Comparison of ENCODE assay signal across 8 cellular contexts in genomic region chr19:27794444-27795042, GRCh38.
DNase-seq lines count a peak whose midpoint lies in the region; ATAC-seq and TF ChIP-seq lines count a peak whose summit lies in the region.

No MANE protein-coding gene starts in this region.

- no peak overlapping the region for H3K14ac ChIP-seq in H9 (ENCODE audit: insufficient read depth, low read length)

- no peak overlapping the region for H4K91ac ChIP-seq in H9 (ENCODE audit: insufficient read length, low read depth, low read length)

- peak overlapping the region in 2 of 3 experiments; percentile 98; a peak in 5 of 7 replicates for H3K27ac Mint-ChIP-seq in H9

- peaks cover 3 to 8% of the 10 kb centered on the region in 2 experiments for H3K4me1 Mint-ChIP-seq in H9

- no peak overlapping the region for H2AFZ ChIP-seq in H9 (ENCODE audit: low read length)

- no peaks in the 10 kb centered on the region for H3K36me3 ChIP-seq in colonic mucosa
- no peaks in the 10 kb centered on the region for H3K36me3 ChIP-seq in right lobe of liver
- peaks cover 0 to 15% (median 0%) of the 10 kb centered on the region in 3 donors for H3K36me3 ChIP-seq in tibial artery

- peak overlapping the region; percentile 94 to 97 for H3K4me3 Mint-ChIP-seq in H9

- WGBS in H9 (ENCODE audit: extremely low coverage, insufficient read length, low lambda C conversion rate), result no CpG with 5 or more reads among the region's 18 CpGs
- WGBS in right lobe of liver (ENCODE audit: insufficient coverage, low coverage, low lambda C conversion rate, missing lambda C conversion rate), result 7% methylated on average over 10 of the region's 18 CpGs

- no peak overlapping the region for H3K23ac ChIP-seq in H9 (ENCODE audit: insufficient read length, low read depth, low read length)

- no peak overlapping the region for H2BK12ac ChIP-seq in H9 (ENCODE audit: insufficient read length, low read depth, low read length)

- peak in 1 of 4 donors; percentile 1 for ATAC-seq in right lobe of liver
- no peak for ATAC-seq in HG03571 (IDR thresholded peaks at IDR 0.05; ENCODE audit: unreplicated experiment)

- no peak overlapping the region for H2BK20ac ChIP-seq in H9 (ENCODE audit: low read depth, low read length, poor library complexity, severe bottlenecking)

- H3K9ac ChIP-seq in H9 (ENCODE audit: extremely low read depth, insufficient read length, low read length) (peak overlapping the region; percentile 3), colonic mucosa (ENCODE audit: low read depth in 2 of 2, low read length in 2 of 2) (peak overlapping the region; percentile 79 to 91)

- TF ChIP-seq CTCF in H9 (conservative IDR thresholded peaks at IDR 0.05) (no peak), colonic mucosa (IDR thresholded peaks at IDR 0.05) (no peak), right lobe of liver (IDR thresholded peaks at IDR 0.05) (no peak), tibial artery (IDR thresholded peaks at IDR 0.05) (no peak)

- no peak overlapping the region for H4K5ac ChIP-seq in H9 (ENCODE audit: insufficient read length, low read depth, low read length)

- H3K18ac ChIP-seq in H9 (ENCODE audit: insufficient read length, low read depth, low read length), result no peak overlapping the region

- peaks cover 2 to 17% of the 10 kb centered on the region in 2 experiments; a peak in 4 of 5 replicates for H3K9me3 Mint-ChIP-seq in H9

- H3T11ph ChIP-seq in H9 (ENCODE audit: low read length), result no peak overlapping the region

- H3K4me3 ChIP-seq in colonic mucosa (peak overlapping the region; percentile 58), right lobe of liver (peak overlapping the region; percentile 91 to 93 (median 91)), tibial artery (peak overlapping the region; percentile 64 to 88)

- no peak overlapping the region for H3K4ac ChIP-seq in H9 (ENCODE audit: low read depth, low read length)

- H4K8ac ChIP-seq in H9 (replicated peaks; ENCODE audit: insufficient read length, low read depth, low read length), result no peak overlapping the region

- H3K4me1 ChIP-seq in H9 (ENCODE audit: insufficient read depth, low read length) (no peaks in the 10 kb centered on the region), colonic mucosa (peaks cover 4% of the 10 kb centered on the region), right lobe of liver (peaks cover 0 to 11% (median 3%) of the 10 kb centered on the region in 4 donors), tibial artery (peaks cover 0 to 29% (median 20%) of the 10 kb centered on the region in 4 donors)

- no peak overlapping the region for H2AK5ac ChIP-seq in H9 (ENCODE audit: insufficient read length, low read length)

- no peak overlapping the region for H2BK5ac ChIP-seq in H9 (ENCODE audit: insufficient read length, low read length)

- no peaks in the 10 kb centered on the region for H4K20me1 ChIP-seq in H9 (ENCODE audit: control insufficient read depth, insufficient read depth, insufficient read length)

- H3K4me2 ChIP-seq in H9 (ENCODE audit: insufficient read depth, insufficient read length, low read length), result peak overlapping the region; percentile 54

- no peak for TF ChIP-seq POLR2A in right lobe of liver (IDR thresholded peaks at IDR 0.05)

- H3K23me2 ChIP-seq in H9 (ENCODE audit: insufficient read length, low read depth, low read length, poor library complexity, severe bottlenecking), result no peaks in the 10 kb centered on the region

- H2BK120ac ChIP-seq in H9 (ENCODE audit: low read depth, low read length, poor library complexity, severe bottlenecking), result no peak overlapping the region

- peaks cover 8% of the 10 kb centered on the region; the same call in 1 of the 2 replicates for H3K79me2 ChIP-seq in H9 (ENCODE audit: insufficient read depth, low read length)

- no peaks in the 10 kb centered on the region for H3K27me3 Mint-ChIP-seq in H9 (ENCODE audit: low read depth)

- no peak overlapping the region for H2BK15ac ChIP-seq in H9 (ENCODE audit: low read depth, low read length)

- H3K9me3 ChIP-seq in H9 (ENCODE audit: control insufficient read depth, low read depth, low read length) (no peaks in the 10 kb centered on the region), colonic mucosa (no peaks in the 10 kb centered on the region), right lobe of liver (no peaks in the 10 kb centered on the region), tibial artery (no peaks in the 10 kb centered on the region)

- DNase-seq in Daoy (ENCODE audit: low read depth) (peak; percentile 26), H9 (peak; percentile 59), OCI-M1 (lab: John Stamatoyannopoulos, UW) (peak; percentile 38), colonic mucosa (no peak), right lobe of liver (peak in 2 of 3 donors; percentile 34 to 60), tibial artery (no peak), DMS53 treated with DMSO at 0.1 percent for 48 hours (lab: John Stamatoyannopoulos, UW; ENCODE audit: unreplicated experiment) (no peak)

- intact Hi-C loops in colonic mucosa (cut with DNase I) (no loop called here), right lobe of liver (cut with DNase I) (no loop called here), tibial artery (cut with DNase I; ENCODE audit: low total_unique reads) (no loop called here)

- H3K36me3 Mint-ChIP-seq in H9 (ENCODE audit: insufficient read depth in 1 of 3, low read depth in 3 of 3), result peaks cover 11 to 31% (median 19%) of the 10 kb centered on the region in 3 experiments

- peaks cover 8% of the 10 kb centered on the region for H3K79me1 ChIP-seq in H9 (ENCODE audit: insufficient read depth, low read depth, low read length, poor library complexity, severe bottlenecking)

- no peak overlapping the region for H3K56ac ChIP-seq in H9 (ENCODE audit: insufficient read length, low read depth, low read length)

- H3K27me3 ChIP-seq in H9 (ENCODE audit: insufficient read depth, low read length) (no peaks in the 10 kb centered on the region), colonic mucosa (no peaks in the 10 kb centered on the region), right lobe of liver (no peaks in the 10 kb centered on the region), tibial artery (no peaks in the 10 kb centered on the region)

- H3K27ac ChIP-seq in H9 (ENCODE audit: insufficient read length, low read depth, low read length), result no peak overlapping the region
- H3K27ac ChIP-seq in colonic mucosa, result peak overlapping the region; percentile 80
- H3K27ac ChIP-seq in right lobe of liver, result peak overlapping the region; percentile 67 to 79 (median 71)
- H3K27ac ChIP-seq in tibial artery, result peak overlapping the region; percentile 86 to 90

Comparison
In these comparisons a context has a peak if more than half of its experiments do, and no peak if none do; other contexts are left out.
1. DNase-seq: peak in Daoy (single experiment), H9 (single experiment), OCI-M1 (single experiment) and right lobe of liver (2 of 3); none in colonic mucosa (single experiment), tibial artery (0 of 2) and DMS53 treated with DMSO at 0.1 percent for 48 hours (single experiment).
2. Peak in every context shown above with its lines, with median percentiles within 50 percentile points of each other: H3K4me3 ChIP-seq.